9 cellular contexts compared by ENCODE assay signal in genomic region chr9:33151007-33151557, GRCh38. TPM values are rescaled to one million over a fixed set of nuclear protein-coding genes. Genes with fewer than 3 reads are reported as not detected.
DNase-seq lines count a peak whose midpoint lies in the region; TF ChIP-seq lines count a peak whose summit lies in the region.
"Had no signal": no experiment of that assay in that cellular context is flagged by ENCODE, and none has a peak within 500 bp of the region (broad histone marks: within the 10 kb centered on the region; RNA-seq: fewer than 3 reads in every experiment).

No MANE protein-coding gene starts in this region.

- TF ChIP-seq CTCF in esophagus squamous epithelium (IDR thresholded peaks at IDR 0.05) (no peak), ovary (IDR thresholded peaks at IDR 0.05) (no peak)

- peak in 2 of 3 experiments; percentile 2 to 31 for DNase-seq in NCI-H1417 (lab: John Stamatoyannopoulos, UW)
- no peak for DNase-seq in NCI-H1417 treated with DMSO at 0.1 percent for 48 hours (lab: John Stamatoyannopoulos, UW)
- DNase-seq in OCI-M2 (lab: John Stamatoyannopoulos, UW; ENCODE audit: unreplicated experiment), result peak; percentile 38
- DNase-seq in esophagus squamous epithelium (lab: John Stamatoyannopoulos, UW), result no peak
- peak; percentile 79 to 89 (median 84) for DNase-seq in ovary
- DNase-seq in stimulated activated CD8-positive, alpha-beta memory T cell treated with anti-CD3 and anti-CD28 coated beads, Interleukin-4, amount 100 ng/mL, for 48 hours, result no peak
- DNase-seq in KG1 (lab: John Stamatoyannopoulos, UW), result no peak
- DNase-seq in neuronal stem cell (ENCODE audit: low spot score), result no peak

- H3K9me3 ChIP-seq in esophagus squamous epithelium (no peaks in the 10 kb centered on the region), ovary (no peaks in the 10 kb centered on the region), neuronal stem cell (replicated peaks in 1 of 2; ENCODE audit: control insufficient read depth in 2 of 2, insufficient read depth in 1 of 2, low read depth in 1 of 2, low read length in 2 of 2) (no peaks in the 10 kb centered on the region)

- intact Hi-C loops in esophagus squamous epithelium (cut with DNase I) (no loop called here), ovary (cut with DNase I) (loop anchor here in 1 of 4 donors (10.0 kb wide), 1 partner anchor 1054 kb away; no protein-coding TSS in a partner anchor)

- 33 to 41% methylated on average over 4 to 5 of the region's 5 CpGs for WGBS in esophagus squamous epithelium, 2 donors
- WGBS in ovary, 3 donors, result 9 to 12% (median 11%) methylated on average over 5 of the region's 5 CpGs
- no CpG with 5 or more reads among the region's 5 CpGs for WGBS in neuronal stem cell (ENCODE audit: extremely low coverage in 2 of 2, insufficient read length in 2 of 2, insufficient replicate concordance in 1 of 2), 2 donors

- no peaks in the 10 kb centered on the region for H3K79me1 ChIP-seq in neuronal stem cell (ENCODE audit: low read depth, low read length)

- no peak overlapping the region for H3K18ac ChIP-seq in neuronal stem cell (ENCODE audit: low read length)

- H2BK12ac ChIP-seq in neuronal stem cell (ENCODE audit: low read length), result no peak overlapping the region

- H3K27ac ChIP-seq in esophagus squamous epithelium (peak overlapping the region; percentile 37 to 83 (median 72)), ovary (peak overlapping the region; percentile 5 to 73), neuronal stem cell (replicated peaks; ENCODE audit: low read length) (no peak overlapping the region)
- H3K27ac ChIP-seq: C4-2B had no signal

- H3K4me3 ChIP-seq in esophagus squamous epithelium (peak overlapping the region in 1 of 4 donors; percentile 1), ovary (no peak overlapping the region), neuronal stem cell (ENCODE audit: low read length in 2 of 2) (no peak overlapping the region)

- no peak overlapping the region for H3K14ac ChIP-seq in neuronal stem cell (ENCODE audit: low read length)

- no peaks in the 10 kb centered on the region for H3K27me3 ChIP-seq in esophagus squamous epithelium
- no peaks in the 10 kb centered on the region for H3K27me3 ChIP-seq in ovary
- no peaks in the 10 kb centered on the region for H3K27me3 ChIP-seq in neuronal stem cell (ENCODE audit: control insufficient read depth in 3 of 3, insufficient read depth in 3 of 3, low read depth in 1 of 3, low read length in 3 of 3)

- no peak overlapping the region for H2AFZ ChIP-seq in neuronal stem cell (ENCODE audit: low read length)

- no peak overlapping the region for H4K91ac ChIP-seq in neuronal stem cell (ENCODE audit: low read depth, low read length, poor library complexity)

- H3K4me1 ChIP-seq in esophagus squamous epithelium, result peaks cover 11 to 90% (median 35%) of the 10 kb centered on the region in 3 donors
- peaks cover 8% of the 10 kb centered on the region for H3K4me1 ChIP-seq in ovary (ENCODE audit: insufficient read depth)
- no peaks in the 10 kb centered on the region for H3K4me1 ChIP-seq in neuronal stem cell (ENCODE audit: control insufficient read depth in 2 of 2, insufficient read depth in 1 of 2, low read depth in 1 of 2, low read length in 2 of 2)

- no peak overlapping the region for H3K9ac ChIP-seq in neuronal stem cell (ENCODE audit: low read depth, low read length, poor library complexity)

- no peak for TF ChIP-seq EP300 in ovary (IDR thresholded peaks at IDR 0.05)

- H3K36me3 ChIP-seq in esophagus squamous epithelium (peaks cover 0 to 3% (median 0%) of the 10 kb centered on the region in 3 donors), ovary (no peaks in the 10 kb centered on the region), neuronal stem cell (replicated peaks in 1 of 2; ENCODE audit: control insufficient read depth in 2 of 2, insufficient read depth in 2 of 2, low read length in 2 of 2) (no peaks in the 10 kb centered on the region)

- no peak overlapping the region for H2BK15ac ChIP-seq in neuronal stem cell (ENCODE audit: low read length)

- H3K4me2 ChIP-seq in neuronal stem cell (ENCODE audit: insufficient read depth, low read length, poor library complexity, severe bottlenecking), result no peak overlapping the region

- H3K4ac ChIP-seq in neuronal stem cell (ENCODE audit: low read length), result no peak overlapping the region

- no peak overlapping the region for H2AK5ac ChIP-seq in neuronal stem cell (ENCODE audit: low read depth, low read length)

- H2BK120ac ChIP-seq in neuronal stem cell (ENCODE audit: low read depth, low read length), result no peak overlapping the region

- no peak overlapping the region for H4K8ac ChIP-seq in neuronal stem cell (ENCODE audit: low read depth, low read length)

- TF ChIP-seq POLR2A in esophagus squamous epithelium (IDR thresholded peaks at IDR 0.05), result no peak
- TF ChIP-seq POLR2A in ovary (IDR thresholded peaks at IDR 0.05), result no peak

- no peak overlapping the region for H3K23ac ChIP-seq in neuronal stem cell (ENCODE audit: low read depth, low read length, poor library complexity)

- H2BK5ac ChIP-seq in neuronal stem cell (ENCODE audit: low read length), result no peak overlapping the region

RNA-seq across cellular contexts. Expression of gene B4GALT1, which starts 16.1 kb away (rescaled TPM):
- total RNA-seq in esophagus squamous epithelium (10 to 100 TPM; 42.3 to 60.4 (median 47.9) TPM), ovary (100 to 1,000 TPM in 3 of 7 donors, 10 to 100 TPM in 4; 77.9 to 226 (median 88.3) TPM)
- 100 to 1,000 TPM in 1 of 2 donors, 10 to 100 TPM in 1; 35.8 to 120 TPM for polyA plus RNA-seq in ovary
- polyA plus RNA-seq in neuronal stem cell (2013, experiment 1 of 2), result 13.2 TPM
- polyA plus RNA-seq in neuronal stem cell (2013, experiment 2 of 2), result 13.0 TPM

Comparison
In these comparisons a context has a peak if more than half of its experiments do, and no peak if none do; other contexts are left out.
1. DNase-seq: peak in NCI-H1417 (2 of 3), OCI-M2 (single experiment) and ovary (5 of 5); none in NCI-H1417 treated with DMSO at 0.1 percent for 48 hours (single experiment), esophagus squamous epithelium (single experiment), stimulated activated CD8-positive, alpha-beta memory T cell treated with anti-CD3 and anti-CD28 coated beads, Interleukin-4, amount 100 ng/mL, for 48 hours (single experiment), KG1 (single experiment) and neuronal stem cell (single experiment).